In genomic region chr9:38067611-38067891, GRCh38 we compare ENCODE assay signal across 8 cellular contexts. TPM values are rescaled to one million over a fixed set of nuclear protein-coding genes. Genes with fewer than 3 reads are reported as not detected.
DNase-seq lines count a peak whose midpoint lies in the region; ATAC-seq lines count a peak whose summit lies in the region.

No MANE protein-coding gene starts in this region.

- intact Hi-C loops in Right ventricle myocardium inferior (cut with DNase I) (loop anchor here (1.0 to 5.0 kb wide), 3 partner anchors 8 to 80 kb away; no protein-coding TSS in a partner anchor), cardiac septum (cut with DNase I) (loop anchor here (2.0 to 10.0 kb wide), 3 partner anchors 50 to 263 kb away; partner anchors contain the start of gene DCAF10)

- H3K79me1 ChIP-seq in mesenchymal stem cell (replicated peaks; ENCODE audit: low read length, poor library complexity, severe bottlenecking): no peaks in the 10 kb centered on the region

- H2AK5ac ChIP-seq in mesenchymal stem cell (ENCODE audit: low read length, severe bottlenecking): no peak overlapping the region

- H3K9ac ChIP-seq in mesenchymal stem cell (ENCODE audit: low read length): peak overlapping the region; percentile 89

- H3K27ac ChIP-seq in caudate nucleus (ENCODE audit: low read depth, low read length): peak overlapping the region; percentile 44
- peak overlapping the region; percentile 31 for H3K27ac ChIP-seq in mesenchymal stem cell (ENCODE audit: low read length, poor library complexity, severe bottlenecking)
- H3K27ac ChIP-seq in urinary bladder (ENCODE audit: low read depth): peak overlapping the region; percentile 72

- peaks cover 22% of the 10 kb centered on the region for H3K4me1 ChIP-seq in mesenchymal stem cell (ENCODE audit: control insufficient read depth, insufficient read depth, low read depth, low read length)
- H3K4me1 ChIP-seq in urinary bladder (ENCODE audit: insufficient read depth): no peaks in the 10 kb centered on the region

- H2AFZ ChIP-seq in mesenchymal stem cell (ENCODE audit: low read depth, low read length): no peak overlapping the region

- peaks cover 0 to 35% of the 10 kb centered on the region in 2 experiments for H3K36me3 ChIP-seq in mesenchymal stem cell (ENCODE audit: control insufficient read depth in 1 of 2, insufficient read depth in 2 of 2, low read depth in 1 of 2, low read length in 2 of 2)
- H3K36me3 ChIP-seq in urinary bladder (ENCODE audit: insufficient read depth): no peaks in the 10 kb centered on the region

- WGBS in mesenchymal stem cell: 0% methylated on average over 16 of the region's 21 CpGs
- under 1% methylated on average over 21 of the region's 21 CpGs for whole genome bisulfite sequencing in urinary bladder

- peak overlapping the region; percentile 95 for H3K4me2 ChIP-seq in mesenchymal stem cell (ENCODE audit: low read length, poor library complexity, severe bottlenecking)

- no peaks in the 10 kb centered on the region for H3K9me3 ChIP-seq in mesenchymal stem cell (ENCODE audit: control insufficient read depth, low read length)

- peak overlapping the region; percentile 71 for H2BK5ac ChIP-seq in mesenchymal stem cell (ENCODE audit: low read depth, low read length, poor library complexity, severe bottlenecking)

- peak overlapping the region; percentile 36 for H2BK15ac ChIP-seq in mesenchymal stem cell (ENCODE audit: low read depth, poor library complexity, severe bottlenecking)

- no peak for ATAC-seq in Right ventricle myocardium inferior
- no peak for ATAC-seq in GM18861 (IDR thresholded peaks at IDR 0.05; ENCODE audit: unreplicated experiment)
- ATAC-seq in HG03432 (IDR thresholded peaks at IDR 0.05; ENCODE audit: unreplicated experiment): no peak

- peak overlapping the region; percentile 92 to 95 for H3K18ac ChIP-seq in mesenchymal stem cell (ENCODE audit: low read depth in 1 of 2, low read length in 2 of 2)

- peak overlapping the region; percentile 16 to 54 for H3K23ac ChIP-seq in mesenchymal stem cell (ENCODE audit: low read length in 2 of 2)

- peak overlapping the region; percentile 57 for H4K91ac ChIP-seq in mesenchymal stem cell (ENCODE audit: low read length)

- peak overlapping the region; percentile 58 for H4K8ac ChIP-seq in mesenchymal stem cell (ENCODE audit: low read length)

- peak; percentile 75 for DNase-seq in Right ventricle myocardium inferior (ENCODE audit: missing footprints)
- DNase-seq in cardiac septum (ENCODE audit: low spot score): no peak
- DNase-seq in caudate nucleus (lab: John Stamatoyannopoulos, UW): peak in 1 of 61 donors; percentile 62
- no peak for DNase-seq in mesenchymal stem cell
- no peak for DNase-seq in SK-N-DZ (ENCODE audit: low spot score)

- H3K4me3 ChIP-seq in mesenchymal stem cell (ENCODE audit: insufficient read depth in 1 of 2, low read depth in 1 of 2, low read length in 2 of 2): peak overlapping the region; percentile 97 to 98
- peak overlapping the region; percentile 93 for H3K4me3 ChIP-seq in urinary bladder (ENCODE audit: low read depth, low read length)

- H3K27me3 ChIP-seq in mesenchymal stem cell (ENCODE audit: control insufficient read depth in 1 of 2, insufficient read depth in 1 of 2, low read length in 2 of 2): no peaks in the 10 kb centered on the region

- peak overlapping the region; percentile 60 to 81 for H3K4ac ChIP-seq in mesenchymal stem cell (ENCODE audit: low read depth in 1 of 2, low read length in 2 of 2)

- H2BK12ac ChIP-seq in mesenchymal stem cell (ENCODE audit: low read length in 2 of 2): peak overlapping the region; percentile 32 to 40

- peak overlapping the region in 1 of 2 experiments; percentile 93 for H3K14ac ChIP-seq in mesenchymal stem cell (ENCODE audit: low read length in 2 of 2)

- H2BK120ac ChIP-seq in mesenchymal stem cell (ENCODE audit: low read depth, low read length): no peak overlapping the region

RNA-seq across cellular contexts. Expression of gene SHB, which starts 1.5 kb away (rescaled TPM):
- total RNA-seq in Right ventricle myocardium inferior (14.7 TPM), cardiac septum (39.0 TPM), urinary bladder (10.4 TPM)
- polyA plus RNA-seq in mesenchymal stem cell (2013, experiment 1 of 2): 18.4 TPM
- polyA plus RNA-seq in mesenchymal stem cell (2013, experiment 2 of 2): 17.9 TPM
- 17.1 TPM for polyA plus RNA-seq in urinary bladder
- polyA plus RNA-seq in SK-N-DZ (2014; cell fraction: cytosol; rRNA removed): 8.5 and 9.6 TPM in 2 replicates
- polyA plus RNA-seq in SK-N-DZ (2014; cell fraction: nucleus; rRNA removed): 5.3 and 5.8 TPM in 2 replicates
